Comparison of ENCODE assay signal across 1 cellular context in the genomic region with DNA sequence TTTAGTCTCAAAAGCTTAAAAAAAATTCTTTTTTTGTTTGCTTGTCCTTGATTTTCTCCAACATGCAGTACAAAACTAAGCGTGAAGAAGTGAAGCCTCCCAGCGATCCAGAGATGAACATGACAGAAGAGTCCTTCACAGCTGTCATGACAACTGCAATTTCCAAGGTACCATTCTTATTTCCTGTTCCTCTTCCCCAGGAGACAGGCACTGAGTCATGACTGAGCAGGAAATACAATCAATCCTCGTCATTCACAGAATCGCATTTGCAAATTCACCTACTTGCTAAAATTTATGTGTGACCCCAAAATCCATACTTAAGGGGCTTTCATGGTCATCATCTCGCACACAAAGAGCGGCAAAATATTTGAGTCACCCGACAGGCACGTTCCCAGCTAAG.
TF ChIP-seq lines count a peak whose summit lies in the region.

No MANE protein-coding gene starts in this region.

TF ChIP-seq in GM23338, 12 proteins besides CTCF, POLR2A, EP300 and RAD21 (continued from another document):
- TF ChIP-seq, protein P1, sequence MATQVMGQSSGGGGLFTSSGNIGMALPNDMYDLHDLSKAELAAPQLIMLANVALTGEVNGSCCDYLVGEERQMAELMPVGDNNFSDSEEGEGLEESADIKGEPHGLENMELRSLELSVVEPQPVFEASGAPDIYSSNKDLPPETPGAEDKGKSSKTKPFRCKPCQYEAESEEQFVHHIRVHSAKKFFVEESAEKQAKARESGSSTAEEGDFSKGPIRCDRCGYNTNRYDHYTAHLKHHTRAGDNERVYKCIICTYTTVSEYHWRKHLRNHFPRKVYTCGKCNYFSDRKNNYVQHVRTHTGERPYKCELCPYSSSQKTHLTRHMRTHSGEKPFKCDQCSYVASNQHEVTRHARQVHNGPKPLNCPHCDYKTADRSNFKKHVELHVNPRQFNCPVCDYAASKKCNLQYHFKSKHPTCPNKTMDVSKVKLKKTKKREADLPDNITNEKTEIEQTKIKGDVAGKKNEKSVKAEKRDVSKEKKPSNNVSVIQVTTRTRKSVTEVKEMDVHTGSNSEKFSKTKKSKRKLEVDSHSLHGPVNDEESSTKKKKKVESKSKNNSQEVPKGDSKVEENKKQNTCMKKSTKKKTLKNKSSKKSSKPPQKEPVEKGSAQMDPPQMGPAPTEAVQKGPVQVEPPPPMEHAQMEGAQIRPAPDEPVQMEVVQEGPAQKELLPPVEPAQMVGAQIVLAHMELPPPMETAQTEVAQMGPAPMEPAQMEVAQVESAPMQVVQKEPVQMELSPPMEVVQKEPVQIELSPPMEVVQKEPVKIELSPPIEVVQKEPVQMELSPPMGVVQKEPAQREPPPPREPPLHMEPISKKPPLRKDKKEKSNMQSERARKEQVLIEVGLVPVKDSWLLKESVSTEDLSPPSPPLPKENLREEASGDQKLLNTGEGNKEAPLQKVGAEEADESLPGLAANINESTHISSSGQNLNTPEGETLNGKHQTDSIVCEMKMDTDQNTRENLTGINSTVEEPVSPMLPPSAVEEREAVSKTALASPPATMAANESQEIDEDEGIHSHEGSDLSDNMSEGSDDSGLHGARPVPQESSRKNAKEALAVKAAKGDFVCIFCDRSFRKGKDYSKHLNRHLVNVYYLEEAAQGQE (IDR thresholded peaks at IDR 0.05; ENCODE audit: unreplicated experiment): no peak
- TF ChIP-seq NANOG (IDR thresholded peaks at IDR 0.05; ENCODE audit: borderline replicate concordance) (no peak), EZH2phosphoT487 (IDR thresholded peaks at IDR 0.05; ENCODE audit: unreplicated experiment) (no peak)
- TF ChIP-seq, protein P2, sequence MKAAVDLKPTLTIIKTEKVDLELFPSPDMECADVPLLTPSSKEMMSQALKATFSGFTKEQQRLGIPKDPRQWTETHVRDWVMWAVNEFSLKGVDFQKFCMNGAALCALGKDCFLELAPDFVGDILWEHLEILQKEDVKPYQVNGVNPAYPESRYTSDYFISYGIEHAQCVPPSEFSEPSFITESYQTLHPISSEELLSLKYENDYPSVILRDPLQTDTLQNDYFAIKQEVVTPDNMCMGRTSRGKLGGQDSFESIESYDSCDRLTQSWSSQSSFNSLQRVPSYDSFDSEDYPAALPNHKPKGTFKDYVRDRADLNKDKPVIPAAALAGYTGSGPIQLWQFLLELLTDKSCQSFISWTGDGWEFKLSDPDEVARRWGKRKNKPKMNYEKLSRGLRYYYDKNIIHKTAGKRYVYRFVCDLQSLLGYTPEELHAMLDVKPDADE (IDR thresholded peaks at IDR 0.05): no peak
